1 cellular context compared by ENCODE assay signal in genomic region chr14:93184391-93185332, GRCh38.
TF ChIP-seq lines count a peak whose summit lies in the region.

LYSET (plus strand) TSS chr14:93185317; CDS start chr14:93185406, 89 bp downstream.
MOAP1 (minus strand) TSS chr14:93184897; CDS start chr14:93184242, 655 bp downstream.

TF ChIP-seq in IMR-90, 13 proteins besides CTCF, POLR2A, EP300 and RAD21:
- TF ChIP-seq MAZ (IDR thresholded peaks at IDR 0.05; ENCODE audit: borderline replicate concordance, low read depth, low read length) (peak; percentile 83; the same call in 1 of the 2 replicates), NFE2L2 (IDR thresholded peaks at IDR 0.05; ENCODE audit: low read depth, low read length) (no peak), FOS (IDR thresholded peaks at IDR 0.05; ENCODE audit: low read depth, low read length) (no peak), BHLHE40 (IDR thresholded peaks at IDR 0.05; ENCODE audit: low read depth, low read length) (no peak), SMC3 (IDR thresholded peaks at IDR 0.05; ENCODE audit: low read depth, low read length) (no peak), CHD1 (IDR thresholded peaks at IDR 0.05; ENCODE audit: low read depth, low read length) (no peak), USF2 (IDR thresholded peaks at IDR 0.05; ENCODE audit: low read depth, low read length) (0 out of 2 replicates have a peak, but pooled peaks have one; percentile 24), MXI1 (IDR thresholded peaks at IDR 0.05; ENCODE audit: borderline replicate concordance, low read depth, low read length) (no peak; the same call in 1 of the 2 replicates), ELK1 (IDR thresholded peaks at IDR 0.05; ENCODE audit: borderline replicate concordance, low read depth, low read length) (no peak), CEBPB (IDR thresholded peaks at IDR 0.05; ENCODE audit: low read depth, low read length) (no peak)
TF ChIP-seq in IMR-90: peak in this region for 2.
